Comparison of ENCODE assay signal across 8 cellular contexts in the genomic region with DNA sequence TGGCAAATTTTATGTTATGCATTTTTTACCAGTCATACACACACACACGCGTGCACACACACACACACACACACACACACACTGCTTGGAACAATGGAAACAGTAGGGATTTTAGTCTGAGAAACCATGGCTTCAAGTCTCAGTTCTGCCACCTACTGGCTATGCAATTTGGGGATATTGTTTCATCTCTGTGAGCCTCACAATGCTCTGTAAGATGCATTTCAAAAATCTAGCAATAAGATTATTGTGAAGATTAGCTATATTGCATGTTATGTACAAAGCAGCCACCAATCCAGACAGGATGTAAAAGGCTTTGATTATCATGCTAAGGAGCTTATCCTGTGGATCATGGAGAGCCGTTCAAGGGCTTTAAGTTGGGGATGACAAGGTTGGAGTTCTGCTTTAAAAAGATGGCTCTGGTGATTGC.
DNase-seq lines count a peak whose midpoint lies in the region; ATAC-seq and TF ChIP-seq lines count a peak whose summit lies in the region.

No MANE protein-coding gene starts in this region.

- peak; percentile 29 for TF ChIP-seq CTCF in CD8-positive, alpha-beta T cell (IDR thresholded peaks at IDR 0.05)
- TF ChIP-seq CTCF in MCF 10A (IDR thresholded peaks at IDR 0.05; ENCODE audit: unreplicated experiment): peak; percentile 47

- H3K9me3 Mint-ChIP-seq in CD8-positive, alpha-beta T cell: no peaks in the 10 kb centered on the region
- H3K9me3 Mint-ChIP-seq in MCF 10A (ENCODE audit: unreplicated experiment): no peaks in the 10 kb centered on the region
- H3K9me3 Mint-ChIP-seq in stimulated activated memory B cell treated with anti-CD40 and anti-IgM and Interleukin-4, amounts not matched to agents 10 μg/mL and 1 μg/mL and 100 μg/mL, for 72 hours: no peaks in the 10 kb centered on the region

- no peaks in the 10 kb centered on the region for H3K27me3 ChIP-seq in CD8-positive, alpha-beta T cell (ENCODE audit: insufficient read depth, low read length)
- H3K27me3 ChIP-seq in aorta (ENCODE audit: control insufficient read depth in 1 of 2, insufficient read depth in 2 of 2, low read length in 1 of 2): no peaks in the 10 kb centered on the region

- no peak for DNase-seq in CD8-positive, alpha-beta T cell
- peak; percentile 6 for DNase-seq in NCI-H510A (lab: John Stamatoyannopoulos, UW)
- peak; percentile 64 for DNase-seq in MCF 10A (ENCODE audit: unreplicated experiment)
- DNase-seq in medulla oblongata (ENCODE audit: extremely low spot score): peak; percentile 75
- DNase-seq in aorta: no peak

- CTCF ChIA-PET in CD8-positive, alpha-beta T cell (lab: Charles Lee): interaction anchor here (1.3 to 2.0 kb wide), 4 partner anchors 8 to 33 kb away, joined by 3 to 5 read pairs (median 4); no protein-coding TSS in a partner anchor
- CTCF ChIA-PET in MCF 10A (lab: Yijun Ruan, JAX): interaction anchor here (0.6 to 1.7 kb wide), 18 partner anchors 9 to 1375 kb away, joined by 3 to 6 read pairs (median 3); no protein-coding TSS in a partner anchor

- no peak overlapping the region for H3K4me3 ChIP-seq in CD8-positive, alpha-beta T cell (ENCODE audit: low read depth, low read length)
- H3K4me3 ChIP-seq in aorta (ENCODE audit: low read length in 2 of 2): no peak overlapping the region

- no peaks in the 10 kb centered on the region for H3K9me3 ChIP-seq in CD8-positive, alpha-beta T cell (ENCODE audit: low read length)
- H3K9me3 ChIP-seq in aorta (ENCODE audit: control insufficient read depth, low read length): no peaks in the 10 kb centered on the region

- no peak for ATAC-seq in CD8-positive, alpha-beta T cell
- peak; percentile 59 for ATAC-seq in GM19395 (IDR thresholded peaks at IDR 0.05; ENCODE audit: unreplicated experiment)
- no peak for ATAC-seq in HG03039 (IDR thresholded peaks at IDR 0.05; ENCODE audit: unreplicated experiment)
- ATAC-seq in stimulated activated memory B cell treated with anti-CD40 and anti-IgM and Interleukin-4, amounts not matched to agents 10 μg/mL and 1 μg/mL and 100 μg/mL, for 72 hours: no peak
- no peak for ATAC-seq in aorta (ENCODE audit: low FRiP score)

- POLR2A ChIA-PET in CD8-positive, alpha-beta T cell (lab: Charles Lee): interaction anchor here (0.6 kb wide), 1 partner anchor 136 kb away, joined by 8 read pairs; no protein-coding TSS in a partner anchor
- POLR2A ChIA-PET in MCF 10A (lab: Yijun Ruan, JAX): no interaction called here

- 34 to 37% methylated on average over 3 of the region's 3 CpGs for WGBS in aorta, 2 donors

- H3K4me3 Mint-ChIP-seq in CD8-positive, alpha-beta T cell: no peak overlapping the region
- no peak overlapping the region for H3K4me3 Mint-ChIP-seq in MCF 10A (ENCODE audit: unreplicated experiment)
- H3K4me3 Mint-ChIP-seq in stimulated activated memory B cell treated with anti-CD40 and anti-IgM and Interleukin-4, amounts not matched to agents 10 μg/mL and 1 μg/mL and 100 μg/mL, for 72 hours: no peak overlapping the region

- BruUV-seq in MCF 10A (replicated peaks; lab: Mats Ljungman, UMichigan): no TSS peak

- H3K27me3 Mint-ChIP-seq in CD8-positive, alpha-beta T cell (ENCODE audit: low read depth): no peaks in the 10 kb centered on the region
- no peaks in the 10 kb centered on the region for H3K27me3 Mint-ChIP-seq in MCF 10A (ENCODE audit: insufficient read depth, unreplicated experiment)
- no peaks in the 10 kb centered on the region for H3K27me3 Mint-ChIP-seq in stimulated activated memory B cell treated with anti-CD40 and anti-IgM and Interleukin-4, amounts not matched to agents 10 μg/mL and 1 μg/mL and 100 μg/mL, for 72 hours

- H3K4me1 ChIP-seq in CD8-positive, alpha-beta T cell (ENCODE audit: insufficient read depth, low read length): peaks cover 11% of the 10 kb centered on the region
- H3K4me1 ChIP-seq in aorta (ENCODE audit: control insufficient read depth in 1 of 2, insufficient read depth in 2 of 2, low read length in 2 of 2): no peaks in the 10 kb centered on the region

- no peaks in the 10 kb centered on the region for H3K36me3 ChIP-seq in CD8-positive, alpha-beta T cell (ENCODE audit: insufficient read depth, low read length)
- H3K36me3 ChIP-seq in aorta (ENCODE audit: control insufficient read depth in 1 of 2, insufficient read depth in 2 of 2, low read length in 1 of 2): no peaks in the 10 kb centered on the region

- intact Hi-C loops in CD8-positive, alpha-beta T cell (cut with DNase I, micrococcal nuclease): no loop called here
- intact Hi-C loops in MCF 10A (cut with micrococcal nuclease): loop anchor here (2.0 to 5.0 kb wide), 2 partner anchors 418 to 525 kb away; no protein-coding TSS in a partner anchor
- intact Hi-C loops in aorta (cut with DNase I): no loop called here

- H3K4me1 Mint-ChIP-seq in CD8-positive, alpha-beta T cell (ENCODE audit: low read depth): peaks cover 14% of the 10 kb centered on the region
- peaks cover 6% of the 10 kb centered on the region for H3K4me1 Mint-ChIP-seq in MCF 10A (ENCODE audit: insufficient read depth, unreplicated experiment)
- H3K4me1 Mint-ChIP-seq in stimulated activated memory B cell treated with anti-CD40 and anti-IgM and Interleukin-4, amounts not matched to agents 10 μg/mL and 1 μg/mL and 100 μg/mL, for 72 hours: no peaks in the 10 kb centered on the region

- H3K27ac Mint-ChIP-seq in CD8-positive, alpha-beta T cell: no peak overlapping the region
- peak overlapping the region; percentile 6 for H3K27ac Mint-ChIP-seq in MCF 10A (ENCODE audit: low read depth, unreplicated experiment)
- no peak overlapping the region for H3K27ac Mint-ChIP-seq in stimulated activated memory B cell treated with anti-CD40 and anti-IgM and Interleukin-4, amounts not matched to agents 10 μg/mL and 1 μg/mL and 100 μg/mL, for 72 hours

- no peaks in the 10 kb centered on the region for H3K36me3 Mint-ChIP-seq in CD8-positive, alpha-beta T cell
- no peaks in the 10 kb centered on the region for H3K36me3 Mint-ChIP-seq in MCF 10A (ENCODE audit: insufficient read depth, unreplicated experiment)
- H3K36me3 Mint-ChIP-seq in stimulated activated memory B cell treated with anti-CD40 and anti-IgM and Interleukin-4, amounts not matched to agents 10 μg/mL and 1 μg/mL and 100 μg/mL, for 72 hours: no peaks in the 10 kb centered on the region

- no peak overlapping the region for H3K27ac ChIP-seq in CD8-positive, alpha-beta T cell (ENCODE audit: low read depth, low read length)
- H3K27ac ChIP-seq in aorta (ENCODE audit: low read depth in 1 of 2, low read length in 2 of 2): no peak overlapping the region

Comparison
In these comparisons a context has a peak if more than half of its experiments do, and no peak if none do; other contexts are left out.
1. DNase-seq: peak in NCI-H510A (single experiment), MCF 10A (single experiment) and medulla oblongata (single experiment); none in CD8-positive, alpha-beta T cell (0 of 7) and aorta (0 of 2).